ENCODE assay signal across 1 cellular context in the genomic region with DNA sequence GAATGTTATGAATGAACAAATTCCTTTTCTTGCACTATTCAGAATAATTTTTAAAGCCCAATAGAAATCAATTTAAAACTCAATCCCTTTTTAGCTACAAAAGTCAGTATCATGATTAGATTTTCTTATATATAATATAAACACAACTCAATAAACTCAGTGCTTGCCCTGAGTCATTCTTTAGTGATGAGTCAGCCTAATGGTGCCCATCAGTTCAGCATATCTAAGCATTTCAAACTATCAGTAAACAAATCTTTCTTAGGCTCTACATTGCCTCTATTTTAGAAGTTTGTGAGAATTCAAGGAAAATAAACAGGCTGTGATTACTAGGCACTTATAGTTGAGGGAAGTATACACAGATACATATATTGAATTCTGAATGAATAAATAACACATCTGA.
TF ChIP-seq lines count a peak whose summit lies in the region.

No MANE protein-coding gene starts in this region.

TF ChIP-seq in GM23338, 12 proteins besides CTCF, POLR2A, EP300 and RAD21 (continued from another document):
- TF ChIP-seq, protein P1, sequence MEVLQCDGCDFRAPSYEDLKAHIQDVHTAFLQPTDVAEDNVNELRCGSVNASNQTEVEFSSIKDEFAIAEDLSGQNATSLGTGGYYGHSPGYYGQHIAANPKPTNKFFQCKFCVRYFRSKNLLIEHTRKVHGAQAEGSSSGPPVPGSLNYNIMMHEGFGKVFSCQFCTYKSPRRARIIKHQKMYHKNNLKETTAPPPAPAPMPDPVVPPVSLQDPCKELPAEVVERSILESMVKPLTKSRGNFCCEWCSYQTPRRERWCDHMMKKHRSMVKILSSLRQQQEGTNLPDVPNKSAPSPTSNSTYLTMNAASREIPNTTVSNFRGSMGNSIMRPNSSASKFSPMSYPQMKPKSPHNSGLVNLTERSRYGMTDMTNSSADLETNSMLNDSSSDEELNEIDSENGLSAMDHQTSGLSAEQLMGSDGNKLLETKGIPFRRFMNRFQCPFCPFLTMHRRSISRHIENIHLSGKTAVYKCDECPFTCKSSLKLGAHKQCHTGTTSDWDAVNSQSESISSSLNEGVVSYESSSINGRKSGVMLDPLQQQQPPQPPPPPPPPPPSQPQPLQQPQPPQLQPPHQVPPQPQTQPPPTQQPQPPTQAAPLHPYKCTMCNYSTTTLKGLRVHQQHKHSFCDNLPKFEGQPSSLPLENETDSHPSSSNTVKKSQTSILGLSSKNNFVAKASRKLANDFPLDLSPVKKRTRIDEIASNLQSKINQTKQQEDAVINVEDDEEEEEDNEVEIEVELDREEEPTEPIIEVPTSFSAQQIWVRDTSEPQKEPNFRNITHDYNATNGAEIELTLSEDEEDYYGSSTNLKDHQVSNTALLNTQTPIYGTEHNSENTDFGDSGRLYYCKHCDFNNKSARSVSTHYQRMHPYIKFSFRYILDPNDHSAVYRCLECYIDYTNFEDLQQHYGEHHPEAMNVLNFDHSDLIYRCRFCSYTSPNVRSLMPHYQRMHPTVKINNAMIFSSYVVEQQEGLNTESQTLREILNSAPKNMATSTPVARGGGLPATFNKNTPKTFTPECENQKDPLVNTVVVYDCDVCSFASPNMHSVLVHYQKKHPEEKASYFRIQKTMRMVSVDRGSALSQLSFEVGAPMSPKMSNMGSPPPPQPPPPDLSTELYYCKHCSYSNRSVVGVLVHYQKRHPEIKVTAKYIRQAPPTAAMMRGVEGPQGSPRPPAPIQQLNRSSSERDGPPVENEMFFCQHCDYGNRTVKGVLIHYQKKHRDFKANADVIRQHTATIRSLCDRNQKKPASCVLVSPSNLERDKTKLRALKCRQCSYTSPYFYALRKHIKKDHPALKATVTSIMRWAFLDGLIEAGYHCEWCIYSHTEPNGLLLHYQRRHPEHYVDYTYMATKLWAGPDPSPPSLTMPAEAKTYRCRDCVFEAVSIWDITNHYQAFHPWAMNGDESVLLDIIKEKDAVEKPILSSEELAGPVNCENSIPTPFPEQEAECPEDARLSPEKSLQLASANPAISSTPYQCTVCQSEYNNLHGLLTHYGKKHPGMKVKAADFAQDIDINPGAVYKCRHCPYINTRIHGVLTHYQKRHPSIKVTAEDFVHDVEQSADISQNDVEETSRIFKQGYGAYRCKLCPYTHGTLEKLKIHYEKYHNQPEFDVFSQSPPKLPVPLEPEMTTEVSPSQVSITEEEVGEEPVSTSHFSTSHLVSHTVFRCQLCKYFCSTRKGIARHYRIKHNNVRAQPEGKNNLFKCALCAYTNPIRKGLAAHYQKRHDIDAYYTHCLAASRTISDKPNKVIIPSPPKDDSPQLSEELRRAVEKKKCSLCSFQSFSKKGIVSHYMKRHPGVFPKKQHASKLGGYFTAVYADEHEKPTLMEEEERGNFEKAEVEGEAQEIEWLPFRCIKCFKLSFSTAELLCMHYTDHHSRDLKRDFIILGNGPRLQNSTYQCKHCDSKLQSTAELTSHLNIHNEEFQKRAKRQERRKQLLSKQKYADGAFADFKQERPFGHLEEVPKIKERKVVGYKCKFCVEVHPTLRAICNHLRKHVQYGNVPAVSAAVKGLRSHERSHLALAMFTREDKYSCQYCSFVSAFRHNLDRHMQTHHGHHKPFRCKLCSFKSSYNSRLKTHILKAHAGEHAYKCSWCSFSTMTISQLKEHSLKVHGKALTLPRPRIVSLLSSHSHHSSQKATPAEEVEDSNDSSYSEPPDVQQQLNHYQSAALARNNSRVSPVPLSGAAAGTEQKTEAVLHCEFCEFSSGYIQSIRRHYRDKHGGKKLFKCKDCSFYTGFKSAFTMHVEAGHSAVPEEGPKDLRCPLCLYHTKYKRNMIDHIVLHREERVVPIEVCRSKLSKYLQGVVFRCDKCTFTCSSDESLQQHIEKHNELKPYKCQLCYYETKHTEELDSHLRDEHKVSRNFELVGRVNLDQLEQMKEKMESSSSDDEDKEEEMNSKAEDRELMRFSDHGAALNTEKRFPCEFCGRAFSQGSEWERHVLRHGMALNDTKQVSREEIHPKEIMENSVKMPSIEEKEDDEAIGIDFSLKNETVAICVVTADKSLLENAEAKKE (CRISPR knock-in tag; IDR thresholded peaks at IDR 0.05) = no peak
- TF ChIP-seq STAT1 (IDR thresholded peaks at IDR 0.05; ENCODE audit: unreplicated experiment) (no peak), ZNF331 (CRISPR knock-in tag; IDR thresholded peaks at IDR 0.05; ENCODE audit: low read depth) (no peak), POLR2AphosphoS5 (IDR thresholded peaks at IDR 0.05; ENCODE audit: low read depth) (no peak), JUNB (IDR thresholded peaks at IDR 0.05; ENCODE audit: unreplicated experiment) (no peak), EZH2 (IDR thresholded peaks at IDR 0.05; ENCODE audit: low read depth, unreplicated experiment) (no peak), ZNF114 (CRISPR knock-in tag; IDR thresholded peaks at IDR 0.05) (no peak), NANOG (IDR thresholded peaks at IDR 0.05; ENCODE audit: borderline replicate concordance) (no peak), CREB1 (CRISPR knock-in tag; IDR thresholded peaks at IDR 0.05; ENCODE audit: low read depth) (no peak)
